In the genomic region with DNA sequence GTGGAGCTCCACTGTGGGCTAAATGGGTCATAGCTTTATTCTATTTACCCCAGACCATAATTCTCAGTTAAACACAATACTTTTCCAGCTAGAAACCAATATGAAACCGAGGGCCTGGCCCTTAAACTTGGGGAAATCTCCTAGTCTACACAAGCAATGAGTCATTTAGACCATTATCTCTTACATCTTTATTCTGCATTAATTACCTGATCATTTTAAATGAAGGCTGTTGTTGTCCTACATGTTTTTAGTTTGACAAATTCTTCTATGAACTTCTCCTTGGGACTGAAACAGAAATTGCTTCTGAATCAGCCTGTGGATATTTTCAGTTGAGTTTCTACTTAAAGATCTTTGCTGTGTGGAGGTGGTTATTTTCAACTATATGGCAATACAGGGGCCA, we compare ENCODE assay signal across 1 cellular context.
TF ChIP-seq lines count a peak whose summit lies in the region.

No MANE protein-coding gene starts in this region.

TF ChIP-seq in GM23338, 12 proteins besides CTCF, POLR2A, EP300 and RAD21 (continued from another document):
- no peak for TF ChIP-seq EZH2 (IDR thresholded peaks at IDR 0.05; ENCODE audit: low read depth, unreplicated experiment)
- TF ChIP-seq NANOG (IDR thresholded peaks at IDR 0.05; ENCODE audit: borderline replicate concordance), result no peak
- TF ChIP-seq, protein P1, sequence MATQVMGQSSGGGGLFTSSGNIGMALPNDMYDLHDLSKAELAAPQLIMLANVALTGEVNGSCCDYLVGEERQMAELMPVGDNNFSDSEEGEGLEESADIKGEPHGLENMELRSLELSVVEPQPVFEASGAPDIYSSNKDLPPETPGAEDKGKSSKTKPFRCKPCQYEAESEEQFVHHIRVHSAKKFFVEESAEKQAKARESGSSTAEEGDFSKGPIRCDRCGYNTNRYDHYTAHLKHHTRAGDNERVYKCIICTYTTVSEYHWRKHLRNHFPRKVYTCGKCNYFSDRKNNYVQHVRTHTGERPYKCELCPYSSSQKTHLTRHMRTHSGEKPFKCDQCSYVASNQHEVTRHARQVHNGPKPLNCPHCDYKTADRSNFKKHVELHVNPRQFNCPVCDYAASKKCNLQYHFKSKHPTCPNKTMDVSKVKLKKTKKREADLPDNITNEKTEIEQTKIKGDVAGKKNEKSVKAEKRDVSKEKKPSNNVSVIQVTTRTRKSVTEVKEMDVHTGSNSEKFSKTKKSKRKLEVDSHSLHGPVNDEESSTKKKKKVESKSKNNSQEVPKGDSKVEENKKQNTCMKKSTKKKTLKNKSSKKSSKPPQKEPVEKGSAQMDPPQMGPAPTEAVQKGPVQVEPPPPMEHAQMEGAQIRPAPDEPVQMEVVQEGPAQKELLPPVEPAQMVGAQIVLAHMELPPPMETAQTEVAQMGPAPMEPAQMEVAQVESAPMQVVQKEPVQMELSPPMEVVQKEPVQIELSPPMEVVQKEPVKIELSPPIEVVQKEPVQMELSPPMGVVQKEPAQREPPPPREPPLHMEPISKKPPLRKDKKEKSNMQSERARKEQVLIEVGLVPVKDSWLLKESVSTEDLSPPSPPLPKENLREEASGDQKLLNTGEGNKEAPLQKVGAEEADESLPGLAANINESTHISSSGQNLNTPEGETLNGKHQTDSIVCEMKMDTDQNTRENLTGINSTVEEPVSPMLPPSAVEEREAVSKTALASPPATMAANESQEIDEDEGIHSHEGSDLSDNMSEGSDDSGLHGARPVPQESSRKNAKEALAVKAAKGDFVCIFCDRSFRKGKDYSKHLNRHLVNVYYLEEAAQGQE (IDR thresholded peaks at IDR 0.05; ENCODE audit: unreplicated experiment), result no peak
